1 cellular context compared by ENCODE assay signal in the genomic region with DNA sequence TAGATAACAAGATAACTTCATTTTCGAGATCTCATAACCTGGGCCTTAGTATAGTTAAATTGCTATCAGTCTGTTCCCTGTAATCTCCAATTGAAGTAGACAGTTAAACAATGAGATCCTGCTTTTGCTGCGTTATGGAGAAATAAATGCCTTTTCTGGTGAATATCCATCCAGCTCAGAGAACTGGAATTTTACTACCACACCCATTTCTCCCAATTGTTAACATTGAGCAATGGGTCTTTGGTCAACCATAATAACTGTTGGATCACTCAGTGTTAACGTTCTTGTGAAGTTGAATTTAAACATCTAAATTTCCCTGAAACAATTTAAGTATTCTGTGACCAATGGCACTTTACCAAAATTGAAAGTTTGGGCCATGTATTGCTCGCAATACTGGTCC.
TF ChIP-seq lines count a peak whose summit lies in the region.

No MANE protein-coding gene starts in this region.

TF ChIP-seq in WTC11, 78 proteins besides CTCF, POLR2A, EP300 and RAD21 (continued from another document):
- TF ChIP-seq ZNF219 (CRISPR knock-in tag; IDR thresholded peaks at IDR 0.05; ENCODE audit: borderline replicate concordance): no peak
- TF ChIP-seq, protein P1, sequence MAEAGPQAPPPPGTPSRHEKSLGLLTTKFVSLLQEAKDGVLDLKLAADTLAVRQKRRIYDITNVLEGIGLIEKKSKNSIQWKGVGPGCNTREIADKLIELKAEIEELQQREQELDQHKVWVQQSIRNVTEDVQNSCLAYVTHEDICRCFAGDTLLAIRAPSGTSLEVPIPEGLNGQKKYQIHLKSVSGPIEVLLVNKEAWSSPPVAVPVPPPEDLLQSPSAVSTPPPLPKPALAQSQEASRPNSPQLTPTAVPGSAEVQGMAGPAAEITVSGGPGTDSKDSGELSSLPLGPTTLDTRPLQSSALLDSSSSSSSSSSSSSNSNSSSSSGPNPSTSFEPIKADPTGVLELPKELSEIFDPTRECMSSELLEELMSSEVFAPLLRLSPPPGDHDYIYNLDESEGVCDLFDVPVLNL (CRISPR knock-in tag; IDR thresholded peaks at IDR 0.05; ENCODE audit: borderline replicate concordance, low read depth): no peak
